25 cellular contexts compared by ENCODE assay signal in the genomic region with DNA sequence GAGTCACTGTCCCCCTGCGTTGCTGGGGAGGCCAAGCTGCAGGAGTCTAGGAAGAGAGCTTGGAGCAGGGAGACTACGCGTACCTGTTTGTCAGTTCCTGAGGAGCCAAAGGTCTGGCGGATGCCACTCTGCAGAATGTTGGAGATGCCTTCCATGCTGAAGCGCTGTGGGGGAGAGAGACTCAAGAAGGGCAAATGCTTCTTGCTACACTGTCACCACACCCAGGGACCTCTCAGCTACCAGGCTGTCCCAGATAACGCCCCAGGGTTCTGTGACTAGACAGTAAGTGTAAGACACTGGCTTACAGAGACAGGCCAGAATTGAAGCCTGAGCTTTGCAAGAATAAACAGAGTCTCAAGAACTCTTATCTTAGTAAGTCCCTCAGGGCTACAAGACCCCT. TPM values are rescaled to one million over a fixed set of nuclear protein-coding genes. Genes with fewer than 3 reads are reported as not detected.
A peak's percentile ranks its signal among the peaks of the same experiment; 100 is the strongest.
DNase-seq lines count a peak whose midpoint lies in the region; ATAC-seq and TF ChIP-seq lines count a peak whose summit lies in the region.
"Had no signal": no experiment of that assay in that cellular context is flagged by ENCODE, and none has a peak within 500 bp of the region (broad histone marks: within the 10 kb centered on the region; RNA-seq: fewer than 3 reads in every experiment).

No MANE protein-coding gene starts in this region.

- no CpG with 5 or more reads among the region's 6 CpGs for whole genome bisulfite sequencing in mesendoderm (ENCODE audit: extremely low coverage, insufficient coverage, low lambda C conversion rate)

- H3K27ac ChIP-seq in cardiac muscle cell: peak overlapping the region; percentile 41
- no peak overlapping the region for H3K27ac ChIP-seq in mesendoderm (ENCODE audit: low read depth, low read length)
- H3K27ac ChIP-seq: RWPE1, SK-N-MC had no signal

- H3K27me3 ChIP-seq in cardiac muscle cell (no peaks in the 10 kb centered on the region), mesendoderm (ENCODE audit: insufficient read depth, low read length, poor library complexity) (no peaks in the 10 kb centered on the region)
- H3K27me3 ChIP-seq: MG63 had no signal

- no peaks in the 10 kb centered on the region for H3K79me1 ChIP-seq in mesendoderm (ENCODE audit: low read length)

- H4K5ac ChIP-seq in mesendoderm (ENCODE audit: low read length): no peak overlapping the region

- no peaks in the 10 kb centered on the region for H3K36me3 ChIP-seq in cardiac muscle cell
- H3K36me3 ChIP-seq in mesendoderm (ENCODE audit: control insufficient read depth, insufficient read depth, low read length): no peaks in the 10 kb centered on the region
- H3K36me3 ChIP-seq: MG63 had no signal

- no peak overlapping the region for H2BK15ac ChIP-seq in mesendoderm (replicated peaks; ENCODE audit: low read depth)

- H3K79me2 ChIP-seq in mesendoderm (ENCODE audit: control insufficient read depth, insufficient read depth, low read length): no peaks in the 10 kb centered on the region

- H3K23ac ChIP-seq in mesendoderm (ENCODE audit: low read length): no peak overlapping the region

- H3K4ac ChIP-seq in mesendoderm (ENCODE audit: low read depth, low read length): no peak overlapping the region

- no peak for ATAC-seq in left cardiac atrium
- ATAC-seq: CD8-positive, alpha-beta T cell had no signal

- H3K18ac ChIP-seq in mesendoderm (ENCODE audit: low read length): no peak overlapping the region

- intact Hi-C loops in left cardiac atrium (cut with DNase I): no loop called here
- intact Hi-C loops in activated T-helper 1 cell treated with anti-CD3 and anti-CD28 coated beads, Interleukin-12 subunit alpha, Interleukin-12 subunit beta, Interleukin-2, Interleukin-4 antibody, amounts not matched to agents 30 ng/mL and 10 ng/mL and 1 ng/mL, durations not matched to agents 14 hours and 24 hours and 36 hours (cut with micrococcal nuclease): no loop called here

- no peak overlapping the region for H2AK5ac ChIP-seq in mesendoderm (ENCODE audit: low read length)

- no peak overlapping the region for H2BK5ac ChIP-seq in mesendoderm (ENCODE audit: low read length)

- H4K8ac ChIP-seq in mesendoderm (ENCODE audit: low read depth, low read length): no peak overlapping the region

- no peak overlapping the region for H3K9ac ChIP-seq in mesendoderm (ENCODE audit: low read length)

- H3K27me3 Mint-ChIP-seq in activated T-helper 1 cell treated with anti-CD3 and anti-CD28 coated beads, Interleukin-12 subunit alpha, Interleukin-12 subunit beta, Interleukin-2, Interleukin-4 antibody, amounts not matched to agents 30 ng/mL and 10 ng/mL and 1 ng/mL, durations not matched to agents 14 hours and 24 hours and 36 hours (ENCODE audit: insufficient read depth): no peaks in the 10 kb centered on the region

- no peaks in the 10 kb centered on the region for H3K4me1 Mint-ChIP-seq in activated T-helper 1 cell treated with anti-CD3 and anti-CD28 coated beads, Interleukin-12 subunit alpha, Interleukin-12 subunit beta, Interleukin-2, Interleukin-4 antibody, amounts not matched to agents 30 ng/mL and 10 ng/mL and 1 ng/mL, durations not matched to agents 14 hours and 24 hours and 36 hours (ENCODE audit: low read depth)

- H3K4me2 ChIP-seq in mesendoderm (ENCODE audit: low read length): no peak overlapping the region

- no peak for DNase-seq in cardiac muscle cell (ENCODE audit: low read depth in 1 of 2, low spot score in 1 of 2)
- no peak for DNase-seq in left cardiac atrium
- peak; percentile 25 for DNase-seq in ecto neural progenitor cell (ENCODE audit: low spot score)
- peak; percentile 19 for DNase-seq in mesendoderm
- no peak for DNase-seq in activated T-helper 1 cell treated with anti-CD3 and anti-CD28 coated beads, Interleukin-12 subunit alpha, Interleukin-12 subunit beta, Interleukin-2, Interleukin-4 antibody, amounts not matched to agents 30 ng/mL and 10 ng/mL and 1 ng/mL, durations not matched to agents 14 hours and 24 hours and 36 hours (ENCODE audit: low spot score)
- DNase-seq in NCI-H2107 (lab: John Stamatoyannopoulos, UW): no peak
- no peak for DNase-seq in GM19238 (ENCODE audit: insufficient read length, low spot score)
- no peak for DNase-seq in DMS153 (lab: John Stamatoyannopoulos, UW)
- DNase-seq: 8988T; AML-193; C1 segment of cervical spinal cord; Calu3; CD8-positive, alpha-beta T cell; DMS53; GF-D8; Kasumi-1; MG63; NCI-H1436; NCI-H187 treated with DMSO at 0.1 percent for 48 hours; NCI-H2227 treated with DMSO at 0.1 percent for 48 hours; NCI-H510A treated with DMSO at 0.1 percent for 48 hours; NCI-H748 treated with DMSO at 0.1 percent for 48 hours; SHP77 treated with DMSO at 0.1 percent for 48 hours had no signal

- H3K4me3 ChIP-seq in cardiac muscle cell (no peak overlapping the region), mesendoderm (ENCODE audit: low read length) (no peak overlapping the region)
- H3K4me3 ChIP-seq: MG63, SK-N-MC had no signal

- H3K9me3 Mint-ChIP-seq in activated T-helper 1 cell treated with anti-CD3 and anti-CD28 coated beads, Interleukin-12 subunit alpha, Interleukin-12 subunit beta, Interleukin-2, Interleukin-4 antibody, amounts not matched to agents 30 ng/mL and 10 ng/mL and 1 ng/mL, durations not matched to agents 14 hours and 24 hours and 36 hours: no peaks in the 10 kb centered on the region
- H3K9me3 Mint-ChIP-seq: CD8-positive, alpha-beta T cell had no signal

- H3K27ac Mint-ChIP-seq in activated T-helper 1 cell treated with anti-CD3 and anti-CD28 coated beads, Interleukin-12 subunit alpha, Interleukin-12 subunit beta, Interleukin-2, Interleukin-4 antibody, amounts not matched to agents 30 ng/mL and 10 ng/mL and 1 ng/mL, durations not matched to agents 14 hours and 24 hours and 36 hours: no peak overlapping the region
- H3K27ac Mint-ChIP-seq: CD8-positive, alpha-beta T cell had no signal

- H3K36me3 Mint-ChIP-seq in activated T-helper 1 cell treated with anti-CD3 and anti-CD28 coated beads, Interleukin-12 subunit alpha, Interleukin-12 subunit beta, Interleukin-2, Interleukin-4 antibody, amounts not matched to agents 30 ng/mL and 10 ng/mL and 1 ng/mL, durations not matched to agents 14 hours and 24 hours and 36 hours (ENCODE audit: low read depth): no peaks in the 10 kb centered on the region
- H3K36me3 Mint-ChIP-seq: CD8-positive, alpha-beta T cell had no signal

- no peaks in the 10 kb centered on the region for H3K9me3 ChIP-seq in cardiac muscle cell (ENCODE audit: low read depth)
- H3K9me3 ChIP-seq: MG63 had no signal

- H3K56ac ChIP-seq in mesendoderm (ENCODE audit: low read length): no peak overlapping the region

- peaks cover 28% of the 10 kb centered on the region for H3K4me1 ChIP-seq in cardiac muscle cell (ENCODE audit: low read depth)
- no peaks in the 10 kb centered on the region for H3K4me1 ChIP-seq in mesendoderm (ENCODE audit: control insufficient read depth, low read depth, low read length)

- no peak overlapping the region for H2BK120ac ChIP-seq in mesendoderm (ENCODE audit: low read depth, low read length)

- TF ChIP-seq CTCF in cardiac muscle cell (IDR thresholded peaks at IDR 0.05; ENCODE audit: low read depth, low read length): no peak

- H3K4me3 Mint-ChIP-seq in activated T-helper 1 cell treated with anti-CD3 and anti-CD28 coated beads, Interleukin-12 subunit alpha, Interleukin-12 subunit beta, Interleukin-2, Interleukin-4 antibody, amounts not matched to agents 30 ng/mL and 10 ng/mL and 1 ng/mL, durations not matched to agents 14 hours and 24 hours and 36 hours: no peak overlapping the region
- H3K4me3 Mint-ChIP-seq: CD8-positive, alpha-beta T cell had no signal

RNA-seq across cellular contexts. Expression of gene FEZ1, which starts 42.0 kb away (rescaled TPM):
- total RNA-seq in cardiac muscle cell: 33.4 and 54.9 TPM in 2 replicates
- polyA plus RNA-seq in cardiac muscle cell: 51.6 and 73.9 TPM in 2 replicates
- 10 to 100 TPM; 59.0 to 62.2 TPM for total RNA-seq in left cardiac atrium
- polyA plus RNA-seq in mesendoderm (2013, experiment 1 of 2): 13.4 TPM
- polyA plus RNA-seq in mesendoderm (2013, experiment 2 of 2): 12.5 TPM
- 8.3 and 8.4 TPM in 2 replicates for total RNA-seq in activated T-helper 1 cell treated with anti-CD3 and anti-CD28 coated beads, Interleukin-12 subunit alpha, Interleukin-12 subunit beta, Interleukin-2, Interleukin-4 antibody, amounts not matched to agents 30 ng/mL and 10 ng/mL and 1 ng/mL, durations not matched to agents 14 hours and 24 hours and 36 hours

Comparison
In these comparisons a context has a peak if more than half of its experiments do, and no peak if none do; other contexts are left out.
1. DNase-seq: peak in ecto neural progenitor cell (single experiment) and mesendoderm (single experiment); none in cardiac muscle cell (0 of 2), left cardiac atrium (single experiment), activated T-helper 1 cell treated with anti-CD3 and anti-CD28 coated beads, Interleukin-12 subunit alpha, Interleukin-12 subunit beta, Interleukin-2, Interleukin-4 antibody, amounts not matched to agents 30 ng/mL and 10 ng/mL and 1 ng/mL, durations not matched to agents 14 hours and 24 hours and 36 hours (single experiment), NCI-H2107 (single experiment), GM19238 (single experiment) and DMS153 (single experiment).